Comparison of ENCODE assay signal across 8 cellular contexts in genomic region chr13:61954092-61954491, GRCh38.
DNase-seq lines count a peak whose midpoint lies in the region; ATAC-seq, FAIRE-seq and TF ChIP-seq lines count a peak whose summit lies in the region.

No MANE protein-coding gene starts in this region.

- no peaks in the 10 kb centered on the region for H4K20me1 ChIP-seq in neural progenitor cell (ENCODE audit: low read depth)

- H3K27me3 ChIP-seq in bronchial epithelial cell (ENCODE audit: control insufficient read depth, insufficient read depth, low read length) (no peaks in the 10 kb centered on the region), neural progenitor cell (no peaks in the 10 kb centered on the region), upper lobe of left lung (no peaks in the 10 kb centered on the region)

- no peaks in the 10 kb centered on the region for H3K4me1 Mint-ChIP-seq in neural progenitor cell
- H3K4me1 Mint-ChIP-seq in activated naive CD8-positive, alpha-beta T cell treated with anti-CD3 and anti-CD28 coated beads for 36 hours, result no peaks in the 10 kb centered on the region

- no peak for FAIRE-seq in bronchial epithelial cell (lab: Jason Lieb, UNC)

- H3F3A ChIP-seq in neural progenitor cell (ENCODE audit: low read depth), result no peaks in the 10 kb centered on the region

- H3K36me3 ChIP-seq in bronchial epithelial cell (ENCODE audit: control insufficient read depth, insufficient read depth, low read length) (no peaks in the 10 kb centered on the region), neural progenitor cell (no peaks in the 10 kb centered on the region), upper lobe of left lung (no peaks in the 10 kb centered on the region)

- H3K27me3 Mint-ChIP-seq in neural progenitor cell (ENCODE audit: insufficient read depth, low read depth), result no peaks in the 10 kb centered on the region
- H3K27me3 Mint-ChIP-seq in activated naive CD8-positive, alpha-beta T cell treated with anti-CD3 and anti-CD28 coated beads for 36 hours, result peaks cover 3% of the 10 kb centered on the region

- DNase-seq in HEK293T (ENCODE audit: extremely low spot score), result peak; percentile 84
- DNase-seq in NCI-H345 treated with DMSO at 0.1 percent for 48 hours (lab: John Stamatoyannopoulos, UW; ENCODE audit: unreplicated experiment), result peak; percentile 28
- peak; percentile 34 for DNase-seq in bronchial epithelial cell (ENCODE audit: low read depth)
- DNase-seq in neural progenitor cell (ENCODE audit: low spot score), result peak; percentile 39
- DNase-seq in upper lobe of left lung, result no peak
- no peak for DNase-seq in cerebellum (ENCODE audit: low spot score)
- DNase-seq in activated naive CD4-positive, alpha-beta T cell treated with anti-CD3 and anti-CD28 coated beads, Interleukin-2, amount 50 U/mL, for 16 hours, result no peak
- no peak for DNase-seq in activated naive CD8-positive, alpha-beta T cell treated with anti-CD3 and anti-CD28 coated beads for 36 hours

- POLR2A ChIA-PET in HEK293T (lab: Yijun Ruan, JAX), result interaction anchor here (0.6 to 0.8 kb wide), 2 partner anchors 8 to 73 kb away, joined by 3 to 4 read pairs; no protein-coding TSS in a partner anchor

- H3K4me3 Mint-ChIP-seq in neural progenitor cell, result no peak overlapping the region
- no peak overlapping the region for H3K4me3 Mint-ChIP-seq in activated naive CD8-positive, alpha-beta T cell treated with anti-CD3 and anti-CD28 coated beads for 36 hours

- H3K27ac ChIP-seq in neural progenitor cell, result no peak overlapping the region
- H3K27ac ChIP-seq in upper lobe of left lung, result no peak overlapping the region

- H3K36me3 Mint-ChIP-seq in neural progenitor cell, result no peaks in the 10 kb centered on the region
- no peaks in the 10 kb centered on the region for H3K36me3 Mint-ChIP-seq in activated naive CD8-positive, alpha-beta T cell treated with anti-CD3 and anti-CD28 coated beads for 36 hours

- no peak for TF ChIP-seq EP300 in upper lobe of left lung (IDR thresholded peaks at IDR 0.05)

- no peak for TF ChIP-seq POLR2A in upper lobe of left lung (IDR thresholded peaks at IDR 0.05)

- no peak overlapping the region for H3K4me2 ChIP-seq in neural progenitor cell

- CTCF ChIA-PET in HEK293T (lab: Yijun Ruan, JAX), result interaction anchor here (0.5 to 1.7 kb wide), 41 partner anchors 11 to 539 kb away, joined by 3 to 15 read pairs (median 4); partner anchors contain the start of gene PCDH20

- no peak overlapping the region for H3K27ac Mint-ChIP-seq in neural progenitor cell
- no peak overlapping the region for H3K27ac Mint-ChIP-seq in activated naive CD8-positive, alpha-beta T cell treated with anti-CD3 and anti-CD28 coated beads for 36 hours

- H3K4me1 ChIP-seq in neural progenitor cell (no peaks in the 10 kb centered on the region), upper lobe of left lung (no peaks in the 10 kb centered on the region)

- H3K9me3 ChIP-seq in neural progenitor cell (ENCODE audit: low read depth) (no peaks in the 10 kb centered on the region), upper lobe of left lung (no peaks in the 10 kb centered on the region)

- no peaks in the 10 kb centered on the region for H3K79me2 ChIP-seq in neural progenitor cell (ENCODE audit: low read depth)

- ATAC-seq in upper lobe of left lung (ENCODE audit: low FRiP score in 2 of 2), result no peak

- no peak overlapping the region for H3K9ac ChIP-seq in neural progenitor cell

- no peak overlapping the region for H2AFZ ChIP-seq in neural progenitor cell (replicated peaks)

- H3K9me3 Mint-ChIP-seq in neural progenitor cell, result no peaks in the 10 kb centered on the region
- H3K9me3 Mint-ChIP-seq in activated naive CD8-positive, alpha-beta T cell treated with anti-CD3 and anti-CD28 coated beads for 36 hours, result no peaks in the 10 kb centered on the region

- TF ChIP-seq CTCF in bronchial epithelial cell (IDR thresholded peaks at IDR 0.05; ENCODE audit: insufficient read depth, low read length, severe bottlenecking) (peak; percentile 21), neural progenitor cell (IDR thresholded peaks at IDR 0.05) (peak; percentile 66), upper lobe of left lung (IDR thresholded peaks at IDR 0.05) (peak in 1 of 6 experiments; percentile 31)

- 10 to 14% methylated on average over 3 of the region's 3 CpGs for WGBS in upper lobe of left lung, 2 donors

- H3K4me3 ChIP-seq in bronchial epithelial cell (ENCODE audit: low read depth, low read length), result no peak overlapping the region
- no peak overlapping the region for H3K4me3 ChIP-seq in neural progenitor cell
- H3K4me3 ChIP-seq in upper lobe of left lung, result no peak overlapping the region

TF ChIP-seq in HEK293T, 16 proteins besides CTCF, POLR2A, EP300 and RAD21:
- TF ChIP-seq NFRKB (IDR thresholded peaks at IDR 0.05), result no peak
- TF ChIP-seq ZNF384 (IDR thresholded peaks at IDR 0.05), result no peak
- TF ChIP-seq SUZ12 (IDR thresholded peaks at IDR 0.05), result no peak
- no peak for TF ChIP-seq SP1 (IDR thresholded peaks at IDR 0.05)
- no peak for TF ChIP-seq HDGF (IDR thresholded peaks at IDR 0.05; ENCODE audit: borderline replicate concordance)
- TF ChIP-seq LEF1 (IDR thresholded peaks at IDR 0.05; ENCODE audit: borderline replicate concordance), result no peak
- no peak for TF ChIP-seq FOXK2 (IDR thresholded peaks at IDR 0.05)
- no peak for TF ChIP-seq FOXM1 (IDR thresholded peaks at IDR 0.05; ENCODE audit: borderline replicate concordance)
- no peak for TF ChIP-seq PKNOX1 (IDR thresholded peaks at IDR 0.05)
- TF ChIP-seq FOXA1 (IDR thresholded peaks at IDR 0.05), result no peak
- no peak for TF ChIP-seq L3MBTL2 (conservative IDR thresholded peaks at IDR 0.05)
- TF ChIP-seq CTBP1 (IDR thresholded peaks at IDR 0.05; ENCODE audit: borderline replicate concordance), result no peak
- no peak for TF ChIP-seq BHLHE40 (IDR thresholded peaks at IDR 0.05; ENCODE audit: borderline replicate concordance)
- no peak for TF ChIP-seq TARDBP (IDR thresholded peaks at IDR 0.05)
- TF ChIP-seq ELF4 (IDR thresholded peaks at IDR 0.05), result no peak
- TF ChIP-seq ARNT (IDR thresholded peaks at IDR 0.05), result no peak

Comparison
In these comparisons a context has a peak if more than half of its experiments do, and no peak if none do; other contexts are left out.
1. DNase-seq: peak in HEK293T (single experiment), NCI-H345 treated with DMSO at 0.1 percent for 48 hours (single experiment), bronchial epithelial cell (single experiment) and neural progenitor cell (single experiment); none in upper lobe of left lung (0 of 2), cerebellum (single experiment), activated naive CD4-positive, alpha-beta T cell treated with anti-CD3 and anti-CD28 coated beads, Interleukin-2, amount 50 U/mL, for 16 hours (single experiment) and activated naive CD8-positive, alpha-beta T cell treated with anti-CD3 and anti-CD28 coated beads for 36 hours (single experiment).